Comparison of ENCODE assay signal across 8 cellular contexts in genomic region chr14:90060312-90060964, GRCh38. TPM values are rescaled to one million over a fixed set of nuclear protein-coding genes. Genes with fewer than 3 reads are reported as not detected.
DNase-seq lines count a peak whose midpoint lies in the region; ATAC-seq, FAIRE-seq and TF ChIP-seq lines count a peak whose summit lies in the region.

No MANE protein-coding gene starts in this region.

- no peaks in the 10 kb centered on the region for H3K9me3 ChIP-seq in keratinocyte (ENCODE audit: control insufficient read depth, low read depth, low read length)

- FAIRE-seq in keratinocyte (lab: Jason Lieb, UNC) = no peak

- no peaks in the 10 kb centered on the region for H3K36me3 ChIP-seq in keratinocyte (ENCODE audit: control insufficient read depth in 2 of 2, extremely low read depth in 1 of 2, insufficient read depth in 2 of 2, low read length in 2 of 2)

- peak overlapping the region; percentile 70 for H3K4me2 ChIP-seq in keratinocyte (ENCODE audit: control insufficient read depth, extremely low read depth, insufficient read depth, low read depth, low read length)

- no peak overlapping the region for H3K9ac ChIP-seq in keratinocyte (ENCODE audit: control insufficient read depth, extremely low read depth, insufficient read depth, low read length)

- no peaks in the 10 kb centered on the region for H3K79me2 ChIP-seq in keratinocyte (ENCODE audit: control insufficient read depth, insufficient read depth, low read length)

- H2AFZ ChIP-seq in keratinocyte (ENCODE audit: control insufficient read depth, low read length) = peak overlapping the region; percentile 53

- no peak overlapping the region for H3K27ac ChIP-seq in keratinocyte (ENCODE audit: control insufficient read depth, insufficient read depth, low read length)

- H3K4me3 ChIP-seq in cardiac fibroblast (replicated peaks in 1 of 2; ENCODE audit: low read depth in 2 of 2, low read length in 2 of 2) (peak overlapping the region; percentile 35 to 49), keratinocyte (ENCODE audit: control insufficient read depth in 2 of 3, extremely low read depth in 1 of 3, insufficient read depth in 2 of 3, low read depth in 1 of 3, low read length in 3 of 3) (peak overlapping the region; percentile 36 to 58 (median 42))

- dilution Hi-C loops in keratinocyte (cut with MboI; ENCODE audit: extremely low pct_ligation_motif_present, low sequenced_read_pairs) = no loop called here

- peaks cover 53% of the 10 kb centered on the region for H3K27me3 ChIP-seq in keratinocyte (ENCODE audit: control insufficient read depth, extremely low read depth, insufficient read depth, low read length)

- no peaks in the 10 kb centered on the region for H4K20me1 ChIP-seq in keratinocyte (ENCODE audit: control insufficient read depth, extremely low read depth, insufficient read depth, low read length)

- peak; percentile 55 for ATAC-seq in GM21447 (IDR thresholded peaks at IDR 0.05; ENCODE audit: unreplicated experiment)

- H3K4me1 ChIP-seq in keratinocyte (ENCODE audit: control insufficient read depth, extremely low read depth, insufficient read depth, low read length) = peaks cover 7% of the 10 kb centered on the region

- DNase-seq in DMS 273 treated with DMSO at 0.1 percent for 48 hours (lab: John Stamatoyannopoulos, UW) (peak; percentile 31), HuH-7.5 (ENCODE audit: low spot score) (peak; percentile 74), SW480 (ENCODE audit: low spot score) (peak; percentile 82), cardiac fibroblast (ENCODE audit: low read depth in 2 of 2) (peak; percentile 56 to 64), keratinocyte (ENCODE audit: low read depth, low spot score) (no peak), dedifferentiated amniotic fluid mesenchymal stem cell (ENCODE audit: extremely low spot score) (no peak)
- peak; percentile 25 to 48 for DNase-seq in stimulated activated CD4-positive, alpha-beta T cell treated with anti-CD3 and anti-CD28 coated beads, Interleukin-12 subunit alpha, Interleukin-12 subunit beta, amount 100 ng/mL, for 24 hours (ENCODE audit: low read depth in 2 of 2)

- no peaks in the 10 kb centered on the region for H3K9me1 ChIP-seq in keratinocyte (ENCODE audit: control insufficient read depth, extremely low read depth, insufficient read depth, low read length)

- TF ChIP-seq CTCF in cardiac fibroblast (IDR thresholded peaks at IDR 0.05; ENCODE audit: low read depth, low read length) (peak; percentile 38), keratinocyte (optimal IDR thresholded peaks at IDR 0.05 in 1 of 3, IDR thresholded peaks at IDR 0.05 in 1 of 3, conservative IDR thresholded peaks at IDR 0.05 in 1 of 3; ENCODE audit: extremely low read depth in 1 of 3, insufficient read depth in 2 of 3, low read length in 3 of 3) (peak in 2 of 3 experiments; percentile 61)

RNA-seq across cellular contexts. Expression of gene KCNK13, which starts 1.4 kb away (rescaled TPM):
- polyA plus RNA-seq in keratinocyte = 0.03 TPM in 2 of 3 replicates, not detected in the other
- not detected for polyA plus RNA-seq in keratinocyte (2011; ENCODE audit: low read depth)
- not detected in 2 replicates for polyA plus RNA-seq in keratinocyte (2011; cell fraction: cytosol; rRNA removed)
- 0.07 TPM in 1 of 2 replicates, not detected in the other for polyA plus RNA-seq in keratinocyte (2011; cell fraction: nucleus; rRNA removed)
- 0.11 TPM in 1 of 2 replicates, not detected in the other for polyA plus RNA-seq in keratinocyte (2012; ENCODE audit: low replicate concordance)
- not detected in 3 replicates for polyA minus RNA-seq in keratinocyte
- not detected for polyA minus RNA-seq in keratinocyte (2011; cell fraction: cytosol; rRNA and poly(A)+ RNA removed)
- not detected in 2 replicates for polyA minus RNA-seq in keratinocyte (2011; cell fraction: nucleus; rRNA and poly(A)+ RNA removed)

Comparison
In these comparisons a context has a peak if more than half of its experiments do, and no peak if none do; other contexts are left out.
1. DNase-seq: peak in DMS 273 treated with DMSO at 0.1 percent for 48 hours (single experiment), HuH-7.5 (single experiment), SW480 (single experiment), cardiac fibroblast (2 of 2) and stimulated activated CD4-positive, alpha-beta T cell treated with anti-CD3 and anti-CD28 coated beads, Interleukin-12 subunit alpha, Interleukin-12 subunit beta, amount 100 ng/mL, for 24 hours (2 of 2); none in keratinocyte (single experiment) and dedifferentiated amniotic fluid mesenchymal stem cell (single experiment).